ENCODE assay signal across 8 cellular contexts in genomic region chr12:42590324-42590934, GRCh38. TPM values are rescaled to one million over a fixed set of nuclear protein-coding genes. Genes with fewer than 3 reads are reported as not detected.
DNase-seq lines count a peak whose midpoint lies in the region; ATAC-seq, FAIRE-seq and TF ChIP-seq lines count a peak whose summit lies in the region.

No MANE protein-coding gene starts in this region.

- DNase-seq in activated T-cell treated with anti-CD3 and anti-CD28 coated beads, Interleukin-2, amount 50 U/mL, for 24 hours = peak; percentile 32
- DNase-seq in activated T-cell treated with anti-CD3 and anti-CD28 coated beads for 4 hours (no peak), SJCRH30 (peak; percentile 26 to 50), H1 (ENCODE audit: low read depth in 1 of 2, low spot score in 2 of 2) (peak in 1 of 2 experiments; percentile 57), DMS153 (lab: John Stamatoyannopoulos, UW) (no peak), NCI-H526 (lab: John Stamatoyannopoulos, UW) (no peak)

- WGBS in H1 (ENCODE audit: extremely low coverage in 1 of 2, insufficient coverage in 1 of 2, insufficient read length in 1 of 2, insufficient replicate concordance in 2 of 2, low coverage in 1 of 2, low lambda C conversion rate in 2 of 2, missing lambda C conversion rate in 1 of 2), 2 experiments = 8% methylated on average over 25 of the region's 25 CpGs; no CpG with 5 or more reads in 1 of the 2 experiments

- FAIRE-seq in H1 (lab: Jason Lieb, UNC) = no peak

- H3K23ac ChIP-seq in H1 (ENCODE audit: insufficient read length) = no peak overlapping the region

- no peaks in the 10 kb centered on the region for H3K9me3 Mint-ChIP-seq in activated T-cell treated with anti-CD3 and anti-CD28 coated beads, Interleukin-2, amount 50 U/mL, for 24 hours

- H3K9ac ChIP-seq in H1 (replicated peaks in 1 of 4; ENCODE audit: extremely low read depth in 1 of 4, low read depth in 3 of 4, low read length in 3 of 4) = peak overlapping the region in 2 of 4 experiments; percentile 25 to 33; a peak in 1 of 7 replicates
- peak overlapping the region; percentile 10 for H3K9ac ChIP-seq in muscle layer of colon (ENCODE audit: low read length)

- no peak overlapping the region for H3K14ac ChIP-seq in H1 (ENCODE audit: insufficient read length)

- TF ChIP-seq POLR2A in H1 (IDR thresholded peaks at IDR 0.05; ENCODE audit: control extremely low read depth in 1 of 2, low read depth in 2 of 2, low read length in 2 of 2) = no peak

- peak in 2 of 3 experiments; percentile 19 to 24; a peak in 2 of 4 replicates for TF ChIP-seq CTCF in H1 (IDR thresholded peaks at IDR 0.05; ENCODE audit: control extremely low read depth in 1 of 3, insufficient read depth in 1 of 3, low read depth in 1 of 3, low read length in 3 of 3)

- H3K36me3 Mint-ChIP-seq in activated T-cell treated with anti-CD3 and anti-CD28 coated beads, Interleukin-2, amount 50 U/mL, for 24 hours (ENCODE audit: low read depth) = no peaks in the 10 kb centered on the region

- no peaks in the 10 kb centered on the region for H3K79me1 ChIP-seq in H1 (ENCODE audit: low read depth, low read length)

- peaks cover 79% of the 10 kb centered on the region for H3K27me3 Mint-ChIP-seq in activated T-cell treated with anti-CD3 and anti-CD28 coated beads, Interleukin-2, amount 50 U/mL, for 24 hours

- H2AK5ac ChIP-seq in H1 (ENCODE audit: low read depth, low read length) = no peak overlapping the region

- peak overlapping the region; percentile 80 to 94 for H3K4me2 ChIP-seq in H1 (ENCODE audit: insufficient read depth in 1 of 2, low read depth in 2 of 2, low read length in 2 of 2)

- no peak overlapping the region for H3K56ac ChIP-seq in H1 (replicated peaks; ENCODE audit: insufficient read length, low read depth, low read length)

- peak overlapping the region; percentile 63 for H3K4me3 ChIP-seq in SJCRH30
- H3K4me3 ChIP-seq in H1 (ENCODE audit: extremely low read depth in 1 of 4, insufficient read depth in 2 of 4, low read depth in 3 of 4, low read length in 4 of 4) = peak overlapping the region; percentile 52 to 68 (median 56)
- peak overlapping the region; percentile 55 to 65 for H3K4me3 ChIP-seq in muscle layer of colon (ENCODE audit: low read depth in 1 of 2, low read length in 2 of 2)

- no peak overlapping the region for H3K27ac Mint-ChIP-seq in activated T-cell treated with anti-CD3 and anti-CD28 coated beads, Interleukin-2, amount 50 U/mL, for 24 hours

- no peak overlapping the region for H3K4ac ChIP-seq in H1 (replicated peaks; ENCODE audit: insufficient read length, low read depth, low read length)

- peak overlapping the region; percentile 26 for H3K18ac ChIP-seq in H1 (ENCODE audit: extremely low read depth, low read length)

- H3K23me2 ChIP-seq in H1 (ENCODE audit: low read depth, low read length) = peaks cover 6% of the 10 kb centered on the region

- H2BK120ac ChIP-seq in H1 (replicated peaks; ENCODE audit: low read depth, low read length) = no peak overlapping the region

- CTCF ChIA-PET in H1 (lab: Charles Lee; ENCODE audit: partially characterized antibody) = interaction anchor here (1.1 to 1.9 kb wide), 4 partner anchors 10 to 748 kb away, joined by 3 to 5 read pairs (median 4); no protein-coding TSS in a partner anchor

- H4K8ac ChIP-seq in H1 (ENCODE audit: extremely low read depth, insufficient read depth, low read length) = no peak overlapping the region; the same call in 1 of the 2 replicates

- peak overlapping the region; percentile 95 for H2AFZ ChIP-seq in H1 (ENCODE audit: low read length)

- POLR2A ChIA-PET in H1 (lab: Charles Lee; ENCODE audit: partially characterized antibody) = interaction anchor here (1.6 kb wide), 1 partner anchor 106 kb away, joined by 7 read pairs; no protein-coding TSS in a partner anchor

- no peaks in the 10 kb centered on the region for H3K79me2 ChIP-seq in H1 (ENCODE audit: control insufficient read depth in 1 of 2, insufficient read depth in 2 of 2, low read length in 2 of 2)

- no peak overlapping the region for H4K91ac ChIP-seq in H1 (replicated peaks; ENCODE audit: insufficient read length, low read length)

- no peak overlapping the region for H4K5ac ChIP-seq in H1 (ENCODE audit: insufficient read length, low read depth, low read length)

- H3K27ac ChIP-seq in SJCRH30 (no peak overlapping the region), H1 (ENCODE audit: low read depth, low read length) (no peak overlapping the region), muscle layer of colon (ENCODE audit: low read depth, low read length) (peak overlapping the region; percentile 1)

- H3K27me3 ChIP-seq in SJCRH30 = peaks cover 11% of the 10 kb centered on the region; the same call in 1 of the 2 replicates
- peaks cover 2 to 40% (median 30%) of the 10 kb centered on the region in 4 experiments for H3K27me3 ChIP-seq in H1 (replicated peaks in 1 of 4; ENCODE audit: control insufficient read depth in 3 of 4, extremely low read depth in 1 of 4, insufficient read depth in 3 of 4, low read length in 3 of 4)
- no peaks in the 10 kb centered on the region for H3K27me3 ChIP-seq in muscle layer of colon (ENCODE audit: control insufficient read depth in 1 of 2, insufficient read depth in 2 of 2, low read length in 2 of 2)

- peak overlapping the region; percentile 69 for H3K4me3 Mint-ChIP-seq in activated T-cell treated with anti-CD3 and anti-CD28 coated beads, Interleukin-2, amount 50 U/mL, for 24 hours

- TF ChIP-seq RAD21 in H1 (IDR thresholded peaks at IDR 0.05 in 1 of 2, conservative IDR thresholded peaks at IDR 0.05 in 1 of 2; ENCODE audit: low read depth in 2 of 2, low read length in 2 of 2) = peak; percentile 46 to 58

- H2BK12ac ChIP-seq in H1 (ENCODE audit: low read depth, low read length) = 0 out of 2 replicates have a peak overlapping the region, but pooled peaks have one; percentile 20

- peaks cover 0 to 1% of the 10 kb centered on the region in 2 experiments for H4K20me1 ChIP-seq in H1 (replicated peaks in 1 of 2; ENCODE audit: control insufficient read depth in 1 of 2, insufficient read depth in 2 of 2, low read length in 2 of 2)

- no peak overlapping the region for H2BK5ac ChIP-seq in H1 (ENCODE audit: low read depth, low read length)

- TF ChIP-seq EP300 in H1 (IDR thresholded peaks at IDR 0.05; ENCODE audit: borderline replicate concordance in 1 of 2, low read depth in 2 of 2, low read length in 2 of 2) = no peak

- no peak for ATAC-seq in GM21447 (IDR thresholded peaks at IDR 0.05; ENCODE audit: unreplicated experiment)

- H2BK20ac ChIP-seq in H1 (ENCODE audit: low read length) = no peak overlapping the region

- H3K36me3 ChIP-seq in SJCRH30 (no peaks in the 10 kb centered on the region), H1 (ENCODE audit: control insufficient read depth in 2 of 4, insufficient read depth in 4 of 4, low read length in 3 of 4) (no peaks in the 10 kb centered on the region), muscle layer of colon (ENCODE audit: insufficient read depth, low read length) (no peaks in the 10 kb centered on the region)

- no peaks in the 10 kb centered on the region for H3K9me3 ChIP-seq in SJCRH30 (replicated peaks)
- no peaks in the 10 kb centered on the region for H3K9me3 ChIP-seq in H1 (ENCODE audit: insufficient read depth in 2 of 2, low read depth in 1 of 2, low read length in 1 of 2)
- no peaks in the 10 kb centered on the region for H3K9me3 ChIP-seq in muscle layer of colon (ENCODE audit: low read length)

- no peak overlapping the region for H2BK15ac ChIP-seq in H1 (ENCODE audit: low read length)

- peaks cover 15% of the 10 kb centered on the region for H3K4me1 ChIP-seq in SJCRH30
- H3K4me1 ChIP-seq in H1 (replicated peaks in 1 of 4; ENCODE audit: control insufficient read depth in 3 of 4, insufficient read depth in 4 of 4, low read length in 3 of 4) = peaks cover 0 to 5% (median 3%) of the 10 kb centered on the region in 4 experiments; a peak in 3 of 7 replicates
- peaks cover 17% of the 10 kb centered on the region for H3K4me1 ChIP-seq in muscle layer of colon (ENCODE audit: insufficient read depth, low read length)

- H3K4me1 Mint-ChIP-seq in activated T-cell treated with anti-CD3 and anti-CD28 coated beads, Interleukin-2, amount 50 U/mL, for 24 hours (ENCODE audit: low read depth) = peaks cover 16% of the 10 kb centered on the region

TF ChIP-seq in H1, 55 proteins besides CTCF, POLR2A, EP300 and RAD21:
- no peak for TF ChIP-seq TAF1 (IDR thresholded peaks at IDR 0.05; ENCODE audit: low read depth, low read length)
- TF ChIP-seq CEBPB (IDR thresholded peaks at IDR 0.05; ENCODE audit: low read depth, low read length) = no peak
- TF ChIP-seq BACH1 (IDR thresholded peaks at IDR 0.05; ENCODE audit: low read length) = no peak
- peak; percentile 35 for TF ChIP-seq EZH2 (IDR thresholded peaks at IDR 0.05; ENCODE audit: low read depth, low read length, severe bottlenecking)
- TF ChIP-seq SIN3A (conservative IDR thresholded peaks at IDR 0.05 in 1 of 2, IDR thresholded peaks at IDR 0.05 in 1 of 2; ENCODE audit: low read depth in 1 of 2, low read length in 2 of 2) = peak in 1 of 2 experiments; percentile 56; a peak in 2 of 4 replicates
- peak; percentile 47; the same call in 1 of the 2 replicates for TF ChIP-seq SUZ12 (IDR thresholded peaks at IDR 0.05; ENCODE audit: low read length)
- TF ChIP-seq SAP30 (IDR thresholded peaks at IDR 0.05; ENCODE audit: insufficient read depth, insufficient replicate concordance, low read length) = peak; percentile 20
- no peak for TF ChIP-seq SRF (IDR thresholded peaks at IDR 0.05; ENCODE audit: low read depth, low read length)

RNA-seq across cellular contexts. Expression of gene PRICKLE1, which starts 0.9 kb away (rescaled TPM):
- 1.4 and 1.8 TPM in 2 replicates for total RNA-seq in SJCRH30 (2014; rRNA removed; shearing (Covaris generic))
- total RNA-seq in H1 (2021; fragmentation: NEBNext Ultra II Directional; extraction: Animal tissue kit (Norgen Biotek cat#: 25700)) = 22.4 and 26.1 TPM in 2 replicates
- polyA plus RNA-seq in H1 (2011; rRNA removed) = 6.8 and 14.0 TPM in 2 replicates
- 8.2 TPM for polyA plus RNA-seq in H1 (2011; cell fraction: cytosol; rRNA removed)
- 12.6 TPM for polyA plus RNA-seq in H1 (2011; cell fraction: nucleus; rRNA removed)
- polyA plus RNA-seq in H1 (2012, experiment 1 of 2) = 23.0 to 26.0 TPM (median 23.9 TPM) in 4 replicates
- polyA plus RNA-seq in H1 (2012, experiment 2 of 2) = 3.5 TPM
- 11.0 TPM for polyA plus RNA-seq in H1 (2013, experiment 1 of 2)
- 9.9 TPM for polyA plus RNA-seq in H1 (2013, experiment 2 of 2)
- polyA minus RNA-seq in H1 (2011; rRNA and poly(A)+ RNA removed) = 71.4 and 91.0 TPM in 2 replicates
- 25.5 TPM for polyA minus RNA-seq in H1 (2011; cell fraction: cytosol; rRNA and poly(A)+ RNA removed)
- polyA minus RNA-seq in H1 (2011; cell fraction: nucleus; rRNA and poly(A)+ RNA removed) = 36.5 TPM

Comparison
In these comparisons a context has a peak if more than half of its experiments do, and no peak if none do; other contexts are left out.
1. DNase-seq: peak in activated T-cell treated with anti-CD3 and anti-CD28 coated beads, Interleukin-2, amount 50 U/mL, for 24 hours (single experiment) and SJCRH30 (2 of 2); none in activated T-cell treated with anti-CD3 and anti-CD28 coated beads for 4 hours (single experiment), DMS153 (single experiment) and NCI-H526 (0 of 2).
2. Peak in every context shown above with its lines, with median percentiles within 50 percentile points of each other: H3K4me3 ChIP-seq.